In the genomic region with DNA sequence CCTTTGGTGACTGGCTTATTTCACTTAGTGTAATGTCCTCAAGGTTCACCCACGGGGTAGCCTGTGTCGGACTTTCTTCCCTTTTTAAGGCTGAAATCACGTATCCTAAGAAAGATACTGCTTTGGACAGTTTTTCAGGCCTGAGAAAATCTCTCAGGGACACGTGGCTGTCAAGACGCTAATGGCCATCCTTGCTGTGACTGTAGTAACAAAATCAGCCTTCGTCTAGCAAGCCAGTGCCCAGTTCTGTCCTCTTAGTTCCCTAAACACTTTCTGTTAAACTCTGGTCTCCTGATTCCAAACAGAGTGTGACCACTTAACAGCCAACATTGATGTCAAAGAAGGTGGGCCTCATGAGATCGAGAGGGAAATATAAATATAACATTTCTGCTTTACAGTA, we compare ENCODE assay signal across 1 cellular context.
TF ChIP-seq lines count a peak whose summit lies in the region.

No MANE protein-coding gene starts in this region.

TF ChIP-seq in IMR-90, 13 proteins besides CTCF, POLR2A, EP300 and RAD21 (continued from another document):
- TF ChIP-seq MAZ (IDR thresholded peaks at IDR 0.05; ENCODE audit: borderline replicate concordance, low read depth, low read length) = no peak
- no peak for TF ChIP-seq CEBPB (IDR thresholded peaks at IDR 0.05; ENCODE audit: low read depth, low read length)
- TF ChIP-seq, protein P1, sequence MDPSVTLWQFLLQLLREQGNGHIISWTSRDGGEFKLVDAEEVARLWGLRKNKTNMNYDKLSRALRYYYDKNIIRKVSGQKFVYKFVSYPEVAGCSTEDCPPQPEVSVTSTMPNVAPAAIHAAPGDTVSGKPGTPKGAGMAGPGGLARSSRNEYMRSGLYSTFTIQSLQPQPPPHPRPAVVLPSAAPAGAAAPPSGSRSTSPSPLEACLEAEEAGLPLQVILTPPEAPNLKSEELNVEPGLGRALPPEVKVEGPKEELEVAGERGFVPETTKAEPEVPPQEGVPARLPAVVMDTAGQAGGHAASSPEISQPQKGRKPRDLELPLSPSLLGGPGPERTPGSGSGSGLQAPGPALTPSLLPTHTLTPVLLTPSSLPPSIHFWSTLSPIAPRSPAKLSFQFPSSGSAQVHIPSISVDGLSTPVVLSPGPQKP (IDR thresholded peaks at IDR 0.05; ENCODE audit: borderline replicate concordance, low read depth, low read length) = no peak
- TF ChIP-seq CHD1 (IDR thresholded peaks at IDR 0.05; ENCODE audit: low read depth, low read length) = no peak
